Comparison of ENCODE assay signal across 1 cellular context in the genomic region with DNA sequence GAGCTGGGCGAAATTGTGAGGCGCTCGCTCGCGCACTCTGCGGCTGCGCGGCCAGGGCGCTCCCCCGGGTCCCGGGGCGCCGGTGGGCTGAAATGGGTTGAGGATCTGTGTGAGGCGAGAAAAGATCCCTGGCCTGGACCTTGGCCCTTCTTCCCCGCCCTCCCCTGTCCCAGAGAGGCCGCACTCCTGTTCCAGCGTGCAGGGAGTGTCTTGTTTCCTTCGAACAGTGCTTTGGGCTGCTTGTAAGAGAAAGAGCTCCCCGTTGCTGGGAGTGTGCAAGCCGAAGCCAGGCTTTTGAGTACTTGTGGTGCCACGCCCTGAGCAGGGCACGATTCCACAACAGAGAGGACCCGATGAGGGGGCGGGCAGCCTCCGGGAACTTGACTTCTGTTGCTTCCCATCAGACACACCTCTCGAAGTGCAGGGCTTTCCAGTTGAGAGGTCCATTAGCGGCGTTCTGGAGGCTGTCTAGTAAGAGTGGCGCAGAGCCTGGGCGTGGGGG.
TF ChIP-seq lines count a peak whose summit lies in the region.

No MANE protein-coding gene starts in this region.

TF ChIP-seq in SK-N-SH treated with all-trans-retinoic acid at 6 μM for 48 hours, 23 proteins besides CTCF, POLR2A, EP300 and RAD21 (continued from another document):
- TF ChIP-seq, protein P1, sequence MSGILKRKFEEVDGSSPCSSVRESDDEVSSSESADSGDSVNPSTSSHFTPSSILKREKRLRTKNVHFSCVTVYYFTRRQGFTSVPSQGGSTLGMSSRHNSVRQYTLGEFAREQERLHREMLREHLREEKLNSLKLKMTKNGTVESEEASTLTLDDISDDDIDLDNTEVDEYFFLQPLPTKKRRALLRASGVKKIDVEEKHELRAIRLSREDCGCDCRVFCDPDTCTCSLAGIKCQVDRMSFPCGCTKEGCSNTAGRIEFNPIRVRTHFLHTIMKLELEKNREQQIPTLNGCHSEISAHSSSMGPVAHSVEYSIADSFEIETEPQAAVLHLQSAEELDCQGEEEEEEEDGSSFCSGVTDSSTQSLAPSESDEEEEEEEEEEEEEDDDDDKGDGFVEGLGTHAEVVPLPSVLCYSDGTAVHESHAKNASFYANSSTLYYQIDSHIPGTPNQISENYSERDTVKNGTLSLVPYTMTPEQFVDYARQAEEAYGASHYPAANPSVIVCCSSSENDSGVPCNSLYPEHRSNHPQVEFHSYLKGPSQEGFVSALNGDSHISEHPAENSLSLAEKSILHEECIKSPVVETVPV (CRISPR knock-in tag; IDR thresholded peaks at IDR 0.05) = no peak
- TF ChIP-seq, protein P2, sequence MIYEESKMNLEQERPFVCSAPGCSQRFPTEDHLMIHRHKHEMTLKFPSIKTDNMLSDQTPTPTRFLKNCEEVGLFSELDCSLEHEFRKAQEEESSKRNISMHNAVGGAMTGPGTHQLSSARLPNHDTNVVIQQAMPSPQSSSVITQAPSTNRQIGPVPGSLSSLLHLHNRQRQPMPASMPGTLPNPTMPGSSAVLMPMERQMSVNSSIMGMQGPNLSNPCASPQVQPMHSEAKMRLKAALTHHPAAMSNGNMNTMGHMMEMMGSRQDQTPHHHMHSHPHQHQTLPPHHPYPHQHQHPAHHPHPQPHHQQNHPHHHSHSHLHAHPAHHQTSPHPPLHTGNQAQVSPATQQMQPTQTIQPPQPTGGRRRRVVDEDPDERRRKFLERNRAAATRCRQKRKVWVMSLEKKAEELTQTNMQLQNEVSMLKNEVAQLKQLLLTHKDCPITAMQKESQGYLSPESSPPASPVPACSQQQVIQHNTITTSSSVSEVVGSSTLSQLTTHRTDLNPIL (CRISPR knock-in tag; IDR thresholded peaks at IDR 0.05; ENCODE audit: low read depth) = no peak
- no peak for TF ChIP-seq ZC3H10 (CRISPR knock-in tag; IDR thresholded peaks at IDR 0.05)
- TF ChIP-seq ZFP3 (CRISPR knock-in tag; IDR thresholded peaks at IDR 0.05) = no peak
- TF ChIP-seq PPARA (CRISPR knock-in tag; IDR thresholded peaks at IDR 0.05; ENCODE audit: borderline replicate concordance) = no peak
- TF ChIP-seq ZFP30 (CRISPR knock-in tag; IDR thresholded peaks at IDR 0.05) = no peak
- no peak for TF ChIP-seq ARNTL (CRISPR knock-in tag; IDR thresholded peaks at IDR 0.05; ENCODE audit: borderline replicate concordance, low read depth)
- TF ChIP-seq, protein P3, sequence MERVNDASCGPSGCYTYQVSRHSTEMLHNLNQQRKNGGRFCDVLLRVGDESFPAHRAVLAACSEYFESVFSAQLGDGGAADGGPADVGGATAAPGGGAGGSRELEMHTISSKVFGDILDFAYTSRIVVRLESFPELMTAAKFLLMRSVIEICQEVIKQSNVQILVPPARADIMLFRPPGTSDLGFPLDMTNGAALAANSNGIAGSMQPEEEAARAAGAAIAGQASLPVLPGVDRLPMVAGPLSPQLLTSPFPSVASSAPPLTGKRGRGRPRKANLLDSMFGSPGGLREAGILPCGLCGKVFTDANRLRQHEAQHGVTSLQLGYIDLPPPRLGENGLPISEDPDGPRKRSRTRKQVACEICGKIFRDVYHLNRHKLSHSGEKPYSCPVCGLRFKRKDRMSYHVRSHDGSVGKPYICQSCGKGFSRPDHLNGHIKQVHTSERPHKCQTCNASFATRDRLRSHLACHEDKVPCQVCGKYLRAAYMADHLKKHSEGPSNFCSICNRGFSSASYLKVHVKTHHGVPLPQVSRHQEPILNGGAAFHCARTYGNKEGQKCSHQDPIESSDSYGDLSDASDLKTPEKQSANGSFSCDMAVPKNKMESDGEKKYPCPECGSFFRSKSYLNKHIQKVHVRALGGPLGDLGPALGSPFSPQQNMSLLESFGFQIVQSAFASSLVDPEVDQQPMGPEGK (CRISPR knock-in tag; IDR thresholded peaks at IDR 0.05; ENCODE audit: borderline replicate concordance) = no peak
- no peak for TF ChIP-seq RARB (CRISPR knock-in tag; IDR thresholded peaks at IDR 0.05)
- no peak for TF ChIP-seq TOX (CRISPR knock-in tag; IDR thresholded peaks at IDR 0.05; ENCODE audit: borderline replicate concordance)
- TF ChIP-seq SNAI2 (CRISPR knock-in tag; IDR thresholded peaks at IDR 0.05) = no peak
- TF ChIP-seq ISL1 (CRISPR knock-in tag; IDR thresholded peaks at IDR 0.05) = no peak
- TF ChIP-seq TCF4 (CRISPR knock-in tag; IDR thresholded peaks at IDR 0.05; ENCODE audit: borderline replicate concordance) = no peak
- TF ChIP-seq OSR1 (CRISPR knock-in tag; IDR thresholded peaks at IDR 0.05) = no peak
- TF ChIP-seq ZNF8 (CRISPR knock-in tag; IDR thresholded peaks at IDR 0.05) = no peak
- TF ChIP-seq, protein P4, sequence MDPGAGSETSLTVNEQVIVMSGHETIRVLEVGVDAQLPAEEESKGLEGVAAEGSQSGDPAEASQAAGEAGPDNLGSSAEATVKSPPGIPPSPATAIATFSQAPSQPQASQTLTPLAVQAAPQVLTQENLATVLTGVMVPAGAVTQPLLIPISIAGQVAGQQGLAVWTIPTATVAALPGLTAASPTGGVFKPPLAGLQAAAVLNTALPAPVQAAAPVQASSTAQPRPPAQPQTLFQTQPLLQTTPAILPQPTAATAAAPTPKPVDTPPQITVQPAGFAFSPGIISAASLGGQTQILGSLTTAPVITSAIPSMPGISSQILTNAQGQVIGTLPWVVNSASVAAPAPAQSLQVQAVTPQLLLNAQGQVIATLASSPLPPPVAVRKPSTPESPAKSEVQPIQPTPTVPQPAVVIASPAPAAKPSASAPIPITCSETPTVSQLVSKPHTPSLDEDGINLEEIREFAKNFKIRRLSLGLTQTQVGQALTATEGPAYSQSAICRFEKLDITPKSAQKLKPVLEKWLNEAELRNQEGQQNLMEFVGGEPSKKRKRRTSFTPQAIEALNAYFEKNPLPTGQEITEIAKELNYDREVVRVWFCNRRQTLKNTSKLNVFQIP (CRISPR knock-in tag; IDR thresholded peaks at IDR 0.05; ENCODE audit: borderline replicate concordance, low read depth) = no peak
- TF ChIP-seq ESRRG (CRISPR knock-in tag; IDR thresholded peaks at IDR 0.05) = no peak
- TF ChIP-seq BACH2 (CRISPR knock-in tag; IDR thresholded peaks at IDR 0.05; ENCODE audit: borderline replicate concordance) = no peak
